ENCODE assay signal across 16 cellular contexts in the genomic region with DNA sequence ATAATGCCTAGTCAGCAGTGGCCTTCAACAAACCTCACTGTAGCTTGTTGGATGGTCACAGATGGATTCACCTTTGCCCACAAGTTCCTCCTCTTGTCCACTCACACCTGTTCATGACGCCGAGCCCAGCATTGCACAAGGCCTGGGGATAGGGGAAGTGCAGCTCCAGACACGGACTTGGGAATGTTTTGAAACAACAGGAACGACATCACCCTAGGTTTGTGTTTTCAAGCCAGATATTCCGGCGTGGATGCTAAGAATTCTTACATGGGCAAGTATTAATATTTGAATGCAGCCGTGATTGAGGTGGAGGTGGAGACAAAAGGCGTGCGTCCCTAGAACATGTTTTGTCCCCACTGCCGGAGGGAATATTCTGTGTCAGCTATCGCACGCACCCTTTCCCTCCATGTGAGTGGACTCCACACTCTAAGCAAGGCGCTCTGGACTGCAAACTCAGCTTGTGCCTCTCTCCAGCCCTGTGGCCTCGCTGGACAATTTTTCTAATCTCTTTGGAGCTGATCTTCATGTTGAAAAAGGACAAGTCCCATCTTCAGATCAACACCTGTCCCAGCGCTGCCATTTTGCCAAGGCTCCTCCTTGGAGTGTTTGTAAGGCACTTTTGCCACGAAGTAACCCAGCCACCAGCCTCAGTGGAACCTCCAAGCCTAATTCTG. TPM values are rescaled to one million over a fixed set of nuclear protein-coding genes. Genes with fewer than 3 reads are reported as not detected.
DNase-seq lines count a peak whose midpoint lies in the region; ATAC-seq and TF ChIP-seq lines count a peak whose summit lies in the region.
"Had no signal": no experiment of that assay in that cellular context is flagged by ENCODE, and none has a peak within 500 bp of the region (broad histone marks: within the 10 kb centered on the region; RNA-seq: fewer than 3 reads in every experiment).

No MANE protein-coding gene starts in this region.

- no peaks in the 10 kb centered on the region for H3K9me3 Mint-ChIP-seq in activated naive CD4-positive, alpha-beta T cell treated with anti-CD3 and anti-CD28 coated beads, Interleukin-2, amount 10 ng/mL, durations not matched to agents 7 days and 5 days
- H3K9me3 Mint-ChIP-seq in activated B cell treated with CpG ODN at 0.5 μM for 24 hours = no peaks in the 10 kb centered on the region

- intact Hi-C loops in activated B cell treated with CpG ODN at 0.5 μM for 24 hours (cut with micrococcal nuclease) = no loop called here
- intact Hi-C loops in thyroid gland (cut with DNase I) = no loop called here
- intact Hi-C loops in head of caudate nucleus (cut with DNase I) = no loop called here

- H3K36me3 ChIP-seq in liver (ENCODE audit: control insufficient read depth in 4 of 4, insufficient read depth in 3 of 4, low read depth in 1 of 4, low read length in 3 of 4) = no peaks in the 10 kb centered on the region
- no peaks in the 10 kb centered on the region for H3K36me3 ChIP-seq in thyroid gland
- H3K36me3 ChIP-seq: cardiac muscle cell had no signal

- ATAC-seq in activated B cell treated with CpG ODN at 0.5 μM for 24 hours (ENCODE audit: low read depth) = no peak
- ATAC-seq: psoas muscle had no signal

- H3K27me3 Mint-ChIP-seq in activated naive CD4-positive, alpha-beta T cell treated with anti-CD3 and anti-CD28 coated beads, Interleukin-2, amount 10 ng/mL, durations not matched to agents 7 days and 5 days = peaks cover 18% of the 10 kb centered on the region
- no peaks in the 10 kb centered on the region for H3K27me3 Mint-ChIP-seq in activated B cell treated with CpG ODN at 0.5 μM for 24 hours

- peaks cover 18% of the 10 kb centered on the region for H3K36me3 Mint-ChIP-seq in activated naive CD4-positive, alpha-beta T cell treated with anti-CD3 and anti-CD28 coated beads, Interleukin-2, amount 10 ng/mL, durations not matched to agents 7 days and 5 days
- peaks cover 20% of the 10 kb centered on the region for H3K36me3 Mint-ChIP-seq in activated B cell treated with CpG ODN at 0.5 μM for 24 hours (ENCODE audit: low read depth)

- peak overlapping the region; percentile 97 to 99 for H3K27ac ChIP-seq in liver (ENCODE audit: low read depth in 1 of 2, low read length in 2 of 2)
- peak overlapping the region; percentile 78 to 92 (median 84) for H3K27ac ChIP-seq in thyroid gland
- H3K27ac ChIP-seq: cardiac muscle cell, psoas muscle had no signal

- peaks cover 68% of the 10 kb centered on the region for H3K4me1 Mint-ChIP-seq in activated naive CD4-positive, alpha-beta T cell treated with anti-CD3 and anti-CD28 coated beads, Interleukin-2, amount 10 ng/mL, durations not matched to agents 7 days and 5 days
- peaks cover 61% of the 10 kb centered on the region for H3K4me1 Mint-ChIP-seq in activated B cell treated with CpG ODN at 0.5 μM for 24 hours

- 45% methylated on average over 16 of the region's 16 CpGs for WGBS in liver
- WGBS in thyroid gland, 2 donors = 70 to 76% methylated on average over 15 to 16 of the region's 16 CpGs

- H3K9me3 ChIP-seq in liver (ENCODE audit: control insufficient read depth in 4 of 4, low read length in 3 of 4) (no peaks in the 10 kb centered on the region), thyroid gland (no peaks in the 10 kb centered on the region)
- H3K9me3 ChIP-seq: psoas muscle had no signal

- TF ChIP-seq RAD21 in liver (IDR thresholded peaks at IDR 0.05) = peak; percentile 38 to 43

- H3K27ac Mint-ChIP-seq in activated naive CD4-positive, alpha-beta T cell treated with anti-CD3 and anti-CD28 coated beads, Interleukin-2, amount 10 ng/mL, durations not matched to agents 7 days and 5 days = peak overlapping the region; percentile 90
- peak overlapping the region; percentile 46 for H3K27ac Mint-ChIP-seq in activated B cell treated with CpG ODN at 0.5 μM for 24 hours

- TF ChIP-seq POLR2A in thyroid gland (IDR thresholded peaks at IDR 0.05) = no peak

- CTCF ChIA-PET in activated naive CD4-positive, alpha-beta T cell treated with anti-CD3 and anti-CD28 coated beads, Interleukin-2, amount 10 ng/mL, durations not matched to agents 7 days and 5 days (lab: Charles Lee) = interaction anchor here (0.7 to 1.6 kb wide), 2 partner anchors 22 to 170 kb away, joined by 3 to 8 read pairs; no protein-coding TSS in a partner anchor
- CTCF ChIA-PET in activated B cell treated with CpG ODN at 0.5 μM for 24 hours (lab: Charles Lee) = interaction anchor here (0.6 to 1.1 kb wide), 2 partner anchors 8 to 23 kb away, joined by 3 read pairs; no protein-coding TSS in a partner anchor

- peak overlapping the region in 1 of 2 donors; percentile 84 for H3K9ac ChIP-seq in liver (ENCODE audit: low read depth in 1 of 2, low read length in 2 of 2)

- DNase-seq in activated naive CD4-positive, alpha-beta T cell treated with anti-CD3 and anti-CD28 coated beads, Interleukin-2, amount 10 ng/mL, durations not matched to agents 7 days and 5 days = no peak
- DNase-seq in activated naive CD4-positive, alpha-beta T cell treated with Interleukin-2 at 50 U/mL for 16 hours = no peak
- DNase-seq in activated B cell treated with CpG ODN at 0.5 μM for 24 hours (no peak), thyroid gland (peak; percentile 60 to 80), NCI-H345 (lab: John Stamatoyannopoulos, UW) (no peak), NCI-H526 treated with DMSO at 0.1 percent for 48 hours (lab: John Stamatoyannopoulos, UW) (no peak), head of caudate nucleus (no peak)
- DNase-seq: psoas muscle; RPMI8226; stimulated activated CD4-positive, alpha-beta T cell treated with anti-CD3 and anti-CD28 coated beads, Interleukin-1b, Interleukin-23, amount 100 ng/mL, for 48 hours; stimulated activated naive CD4-positive, alpha-beta T cell had no signal

- POLR2A ChIA-PET in activated B cell treated with CpG ODN at 0.5 μM for 24 hours (lab: Charles Lee) = interaction anchor here (1.6 to 2.3 kb wide), 2 partner anchors 23 to 170 kb away, joined by 5 to 10 read pairs; no protein-coding TSS in a partner anchor

- peak overlapping the region; percentile 43 to 76 (median 44) for H3K4me3 ChIP-seq in liver (ENCODE audit: low read depth in 1 of 3, low read length in 3 of 3)
- H3K4me3 ChIP-seq in thyroid gland (replicated peaks in 1 of 3) = no peak overlapping the region
- H3K4me3 ChIP-seq: cardiac muscle cell, lung had no signal

- H3K27me3 ChIP-seq in liver (ENCODE audit: control insufficient read depth in 4 of 4, insufficient read depth in 4 of 4, low read length in 3 of 4) (no peaks in the 10 kb centered on the region), thyroid gland (no peaks in the 10 kb centered on the region)
- H3K27me3 ChIP-seq: cardiac muscle cell had no signal

- H3K4me3 Mint-ChIP-seq in activated naive CD4-positive, alpha-beta T cell treated with anti-CD3 and anti-CD28 coated beads, Interleukin-2, amount 10 ng/mL, durations not matched to agents 7 days and 5 days = peak overlapping the region; percentile 28
- peak overlapping the region; percentile 42 for H3K4me3 Mint-ChIP-seq in activated B cell treated with CpG ODN at 0.5 μM for 24 hours

- TF ChIP-seq CTCF in activated B cell treated with CpG ODN at 0.5 μM for 24 hours (IDR thresholded peaks at IDR 0.05) = no peak
- TF ChIP-seq CTCF in liver (IDR thresholded peaks at IDR 0.05; ENCODE audit: low read depth, low read length, missing input control) = no peak
- no peak for TF ChIP-seq CTCF in thyroid gland (IDR thresholded peaks at IDR 0.05)

- peaks cover 0 to 32% (median 23%) of the 10 kb centered on the region in 4 donors for H3K4me1 ChIP-seq in liver (ENCODE audit: control insufficient read depth in 4 of 4, insufficient read depth in 4 of 4, low read length in 3 of 4)
- peaks cover 36 to 47% of the 10 kb centered on the region in 2 donors for H3K4me1 ChIP-seq in thyroid gland

TF ChIP-seq in liver, 16 proteins besides CTCF, POLR2A, EP300 and RAD21 (continues in another document):
- peak in 1 of 2 donors; percentile 73 for TF ChIP-seq JUND (IDR thresholded peaks at IDR 0.05)
- TF ChIP-seq EGR1 (IDR thresholded peaks at IDR 0.05; ENCODE audit: low read depth in 2 of 2) = peak in 1 of 2 donors; percentile 32
- peak; percentile 89 for TF ChIP-seq REST (IDR thresholded peaks at IDR 0.05)
- TF ChIP-seq GABPA (IDR thresholded peaks at IDR 0.05 in 1 of 2, conservative IDR thresholded peaks at IDR 0.05 in 1 of 2) = peak in 1 of 2 donors; percentile 53
- TF ChIP-seq FOXA1 (IDR thresholded peaks at IDR 0.05) = peak; percentile 49
- no peak for TF ChIP-seq NR2F2 (IDR thresholded peaks at IDR 0.05)
- peak; percentile 89 for TF ChIP-seq SP1 (IDR thresholded peaks at IDR 0.05)
- TF ChIP-seq TAF1 (conservative IDR thresholded peaks at IDR 0.05) = no peak
- TF ChIP-seq, protein P1, sequence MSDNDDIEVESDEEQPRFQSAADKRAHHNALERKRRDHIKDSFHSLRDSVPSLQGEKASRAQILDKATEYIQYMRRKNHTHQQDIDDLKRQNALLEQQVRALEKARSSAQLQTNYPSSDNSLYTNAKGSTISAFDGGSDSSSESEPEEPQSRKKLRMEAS (IDR thresholded peaks at IDR 0.05) = peak; percentile 78

RNA-seq across cellular contexts. Expression of gene BANP, which starts 2.0 kb away (rescaled TPM):
- total RNA-seq in activated B cell treated with CpG ODN at 0.5 μM for 24 hours = 62.8 and 72.3 TPM in 2 replicates
- total RNA-seq in liver = 10 to 100 TPM; 20.5 to 20.7 TPM
- 1 to 10 TPM; 4.9 to 6.9 TPM for polyA plus RNA-seq in liver
- total RNA-seq in thyroid gland = 10 to 100 TPM; 22.8 to 42.7 (median 29.8) TPM

RNA-seq across cellular contexts. Expression of gene CA5A, which starts 12.9 kb away (rescaled TPM):
- total RNA-seq in activated B cell treated with CpG ODN at 0.5 μM for 24 hours (not detected in 2 replicates), liver (10 to 100 TPM; 12.3 to 66.8 TPM), thyroid gland (not detected)
- 10 to 100 TPM; 33.5 to 33.8 TPM for polyA plus RNA-seq in liver
- total RNA-seq: cardiac muscle cell, Daoy, HT1080 had no signal
- polyA plus RNA-seq: cardiac muscle cell, psoas muscle had no signal

Comparison
In these comparisons a context has a peak if more than half of its experiments do, and no peak if none do; other contexts are left out.
1. DNase-seq: peak in thyroid gland (2 of 2); none in activated naive CD4-positive, alpha-beta T cell treated with anti-CD3 and anti-CD28 coated beads, Interleukin-2, amount 10 ng/mL, durations not matched to agents 7 days and 5 days (single experiment), activated naive CD4-positive, alpha-beta T cell treated with Interleukin-2 at 50 U/mL for 16 hours (single experiment), activated B cell treated with CpG ODN at 0.5 μM for 24 hours (single experiment), NCI-H345 (single experiment), NCI-H526 treated with DMSO at 0.1 percent for 48 hours (single experiment) and head of caudate nucleus (0 of 42).
2. H3K4me3 ChIP-seq: peak in liver (3 of 3); none in thyroid gland (0 of 3).
3. RNA of gene CA5A, which starts 12.9 kb away (total RNA-seq): 12.3 to 66.8 TPM in liver; not detected in activated B cell treated with CpG ODN at 0.5 μM for 24 hours and not detected in thyroid gland; every median in the first group is over 10 times any median in the second.